8 cellular contexts compared by ENCODE assay signal in the genomic region with DNA sequence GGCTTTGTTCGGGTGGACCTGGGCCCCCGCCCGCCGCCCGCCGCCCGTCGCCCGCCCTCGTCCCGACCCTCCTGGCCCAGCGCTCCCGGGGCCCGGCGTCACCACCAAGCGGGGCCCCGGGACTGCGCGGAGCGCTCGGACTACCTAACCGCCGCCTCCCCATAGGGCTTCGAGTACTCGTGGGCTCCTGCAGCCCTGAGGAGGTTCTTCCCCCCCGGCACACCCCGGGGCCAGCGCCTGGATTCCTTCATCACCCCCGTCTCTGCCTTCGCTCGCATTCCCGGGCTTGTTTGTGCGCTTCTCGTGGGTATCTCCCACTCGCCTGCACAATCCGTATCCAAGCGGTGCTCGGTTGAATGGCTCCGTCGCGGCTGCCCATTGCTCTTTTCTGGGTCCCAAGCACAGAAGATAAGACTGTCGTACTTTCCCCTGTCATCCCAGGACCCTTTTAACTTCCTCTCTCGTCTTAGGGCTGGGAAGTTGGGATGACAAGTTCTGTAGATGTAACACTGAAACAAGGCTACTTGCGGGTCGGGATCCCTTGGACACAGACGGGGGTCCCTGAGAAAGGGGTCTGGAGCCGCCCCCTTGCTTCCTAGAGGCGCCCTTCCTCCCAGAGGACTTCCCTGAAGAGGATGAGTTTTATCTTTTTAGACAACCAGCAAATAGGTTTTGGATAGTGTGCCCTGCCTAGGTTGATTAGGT. TPM values are rescaled to one million over a fixed set of nuclear protein-coding genes. Genes with fewer than 3 reads are reported as not detected.
A peak's percentile ranks its signal among the peaks of the same experiment; 100 is the strongest.
DNase-seq lines count a peak whose midpoint lies in the region; ATAC-seq and TF ChIP-seq lines count a peak whose summit lies in the region.

No MANE protein-coding gene starts in this region.

- H3K27me3 ChIP-seq in HAP-1 (ENCODE audit: low read depth): no peaks in the 10 kb centered on the region

- H3K4me1 Mint-ChIP-seq in activated T-helper 1 cell treated with anti-CD3 and anti-CD28 coated beads, Interleukin-12 subunit alpha, Interleukin-12 subunit beta, Interleukin-2, Interleukin-4 antibody, amounts not matched to agents 30 ng/mL and 10 ng/mL and 1 ng/mL, durations not matched to agents 14 hours and 24 hours and 36 hours (ENCODE audit: low read depth): peaks cover 25% of the 10 kb centered on the region
- peaks cover 16% of the 10 kb centered on the region for H3K4me1 Mint-ChIP-seq in osteocyte (ENCODE audit: unreplicated experiment)

- DNase-seq in activated CD4-positive, CD25-positive, alpha-beta regulatory T cell treated with anti-CD3 and anti-CD28 coated beads, Interleukin-2, amount 50 U/mL, for 72 hours: no peak
- DNase-seq in HAP-1 (ENCODE audit: low spot score in 2 of 2): peak in 1 of 2 experiments; percentile 49
- DNase-seq in Kasumi-1 (lab: John Stamatoyannopoulos, UW): peak; percentile 52 to 63
- DNase-seq in activated T-helper 1 cell treated with anti-CD3 and anti-CD28 coated beads, Interleukin-12 subunit alpha, Interleukin-12 subunit beta, Interleukin-2, Interleukin-4 antibody, amounts not matched to agents 30 ng/mL and 10 ng/mL and 1 ng/mL, durations not matched to agents 14 hours and 24 hours and 36 hours (ENCODE audit: low spot score): no peak
- peak in 27 of 42 donors; percentile 12 to 68 (median 38) for DNase-seq in head of caudate nucleus
- DNase-seq in osteocyte (ENCODE audit: extremely low spot score, unreplicated experiment): peak; percentile 85
- DNase-seq in COLO668 (lab: John Stamatoyannopoulos, UW; ENCODE audit: unreplicated experiment): no peak

- intact Hi-C loops in activated T-helper 1 cell treated with anti-CD3 and anti-CD28 coated beads, Interleukin-12 subunit alpha, Interleukin-12 subunit beta, Interleukin-2, Interleukin-4 antibody, amounts not matched to agents 30 ng/mL and 10 ng/mL and 1 ng/mL, durations not matched to agents 14 hours and 24 hours and 36 hours (cut with micrococcal nuclease): loop anchor here (1.0 to 5.0 kb wide), 8 partner anchors 25 to 214 kb away; partner anchors contain the start of genes DCK, GRSF1 and UTP3
- intact Hi-C loops in head of caudate nucleus (cut with DNase I): loop anchor here (5.0 kb wide), 1 partner anchor 90 kb away; the partner anchor contains the start of gene DCK

- peaks cover 14% of the 10 kb centered on the region for H3K36me3 ChIP-seq in HAP-1 (replicated peaks)

- H3K9me3 Mint-ChIP-seq in activated T-helper 1 cell treated with anti-CD3 and anti-CD28 coated beads, Interleukin-12 subunit alpha, Interleukin-12 subunit beta, Interleukin-2, Interleukin-4 antibody, amounts not matched to agents 30 ng/mL and 10 ng/mL and 1 ng/mL, durations not matched to agents 14 hours and 24 hours and 36 hours: no peaks in the 10 kb centered on the region
- no peaks in the 10 kb centered on the region for H3K9me3 Mint-ChIP-seq in osteocyte (ENCODE audit: unreplicated experiment)

- no peak for TF ChIP-seq CTCF in osteocyte (IDR thresholded peaks at IDR 0.05)

- peak; percentile 51 to 56 for ATAC-seq in activated CD4-positive, CD25-positive, alpha-beta regulatory T cell treated with anti-CD3 and anti-CD28 coated beads, Interleukin-2, amount 50 U/mL, for 24 hours

- H3K4me3 Mint-ChIP-seq in activated T-helper 1 cell treated with anti-CD3 and anti-CD28 coated beads, Interleukin-12 subunit alpha, Interleukin-12 subunit beta, Interleukin-2, Interleukin-4 antibody, amounts not matched to agents 30 ng/mL and 10 ng/mL and 1 ng/mL, durations not matched to agents 14 hours and 24 hours and 36 hours: peak overlapping the region; percentile 98
- peak overlapping the region; percentile 99 for H3K4me3 Mint-ChIP-seq in osteocyte (ENCODE audit: unreplicated experiment)

- peak overlapping the region; percentile 93 for H3K27ac Mint-ChIP-seq in activated T-helper 1 cell treated with anti-CD3 and anti-CD28 coated beads, Interleukin-12 subunit alpha, Interleukin-12 subunit beta, Interleukin-2, Interleukin-4 antibody, amounts not matched to agents 30 ng/mL and 10 ng/mL and 1 ng/mL, durations not matched to agents 14 hours and 24 hours and 36 hours
- peak overlapping the region; percentile 97 for H3K27ac Mint-ChIP-seq in osteocyte (ENCODE audit: unreplicated experiment)

- peaks cover 6% of the 10 kb centered on the region for H3K4me1 ChIP-seq in HAP-1

- in situ Hi-C loops in HAP-1 (cut with MboI; ENCODE audit: low sequenced_read_pairs): no loop called here

- H3K27me3 Mint-ChIP-seq in activated T-helper 1 cell treated with anti-CD3 and anti-CD28 coated beads, Interleukin-12 subunit alpha, Interleukin-12 subunit beta, Interleukin-2, Interleukin-4 antibody, amounts not matched to agents 30 ng/mL and 10 ng/mL and 1 ng/mL, durations not matched to agents 14 hours and 24 hours and 36 hours (ENCODE audit: insufficient read depth): no peaks in the 10 kb centered on the region
- H3K27me3 Mint-ChIP-seq in osteocyte (ENCODE audit: unreplicated experiment): no peaks in the 10 kb centered on the region

- peaks cover 13% of the 10 kb centered on the region for H3K36me3 Mint-ChIP-seq in activated T-helper 1 cell treated with anti-CD3 and anti-CD28 coated beads, Interleukin-12 subunit alpha, Interleukin-12 subunit beta, Interleukin-2, Interleukin-4 antibody, amounts not matched to agents 30 ng/mL and 10 ng/mL and 1 ng/mL, durations not matched to agents 14 hours and 24 hours and 36 hours (ENCODE audit: low read depth)
- peaks cover 13% of the 10 kb centered on the region for H3K36me3 Mint-ChIP-seq in osteocyte (ENCODE audit: unreplicated experiment)

- peak overlapping the region; percentile 81 for H3K4me3 ChIP-seq in HAP-1

- H3K9me3 ChIP-seq in HAP-1: no peaks in the 10 kb centered on the region

RNA-seq across cellular contexts. Expression of gene MOB1B, which starts 0.6 kb away (rescaled TPM):
- total RNA-seq in activated T-helper 1 cell treated with anti-CD3 and anti-CD28 coated beads, Interleukin-12 subunit alpha, Interleukin-12 subunit beta, Interleukin-2, Interleukin-4 antibody, amounts not matched to agents 30 ng/mL and 10 ng/mL and 1 ng/mL, durations not matched to agents 14 hours and 24 hours and 36 hours: 22.1 and 23.1 TPM in 2 replicates
- 25.6 and 26.0 TPM in 2 replicates for total RNA-seq in osteocyte

Comparison
In these comparisons a context has a peak if more than half of its experiments do, and no peak if none do; other contexts are left out.
1. DNase-seq: peak in Kasumi-1 (2 of 2), head of caudate nucleus (27 of 42) and osteocyte (single experiment); none in activated CD4-positive, CD25-positive, alpha-beta regulatory T cell treated with anti-CD3 and anti-CD28 coated beads, Interleukin-2, amount 50 U/mL, for 72 hours (single experiment), activated T-helper 1 cell treated with anti-CD3 and anti-CD28 coated beads, Interleukin-12 subunit alpha, Interleukin-12 subunit beta, Interleukin-2, Interleukin-4 antibody, amounts not matched to agents 30 ng/mL and 10 ng/mL and 1 ng/mL, durations not matched to agents 14 hours and 24 hours and 36 hours (single experiment) and COLO668 (single experiment).